30 cellular contexts compared by ENCODE assay signal in genomic region chr5:175319199-175319598, GRCh38.
"Had no signal": no experiment of that assay in that cellular context is flagged by ENCODE, and none has a peak within 500 bp of the region (broad histone marks: within the 10 kb centered on the region; RNA-seq: fewer than 3 reads in every experiment).

No MANE protein-coding gene starts in this region.

- H3K9me3 ChIP-seq: neutrophil, psoas muscle, right lobe of liver, sigmoid colon, suprapubic skin, testis, tibial artery, transverse colon, upper lobe of right lung, uterus had no signal

- H3K27ac Mint-ChIP-seq: naive thymus-derived CD8-positive, alpha-beta T cell; natural killer cell treated with Interleukin-12 subunit alpha and Interleukin-12 subunit beta and Interleukin-15 and Interleukin-18, amount 100 ng/mL, for 72 hours; nephron progenitor cell; progenitor cell of endocrine pancreas; stimulated activated memory B cell treated with anti-CD40 and anti-IgM and Interleukin-4, amounts not matched to agents 10 μg/mL and 1 μg/mL and 100 μg/mL, for 72 hours; stimulated activated naive CD8-positive, alpha-beta T cell treated with anti-CD3 and anti-CD28 coated beads, Interleukin-15, amount 100 ng/mL, for 72 hours; type B pancreatic cell had no signal

- H3K79me2 ChIP-seq: parathyroid adenoma had no signal

- DNase-seq: naive thymus-derived CD8-positive, alpha-beta T cell; nephron progenitor cell; nucleus accumbens; posterior cingulate gyrus; psoas muscle; right cardiac atrium; right lobe of liver; sigmoid colon; small intestine; stimulated activated CD4-positive, alpha-beta T cell treated with anti-CD3 and anti-CD28 coated beads, Interleukin-1b, Interleukin-23, amount 100 ng/mL, for 48 hours; stimulated activated CD4-positive, alpha-beta T cell treated with anti-CD3 and anti-CD28 coated beads, Interleukin-4, amount 100 ng/mL, for 1 hour; stimulated activated CD4-positive, alpha-beta T cell treated with anti-CD3 and anti-CD28 coated beads, Interleukin-4, amount 100 ng/mL, for 4 hours; stimulated activated CD8-positive, alpha-beta memory T cell treated with anti-CD3 and anti-CD28 coated beads, Interleukin-4, amount 100 ng/mL, for 48 hours; stimulated activated naive CD4-positive, alpha-beta T cell; stimulated activated naive CD8-positive, alpha-beta T cell treated with anti-CD3 and anti-CD28 coated beads, Interleukin-15, amount 100 ng/mL, for 72 hours; stimulated activated naive CD8-positive, alpha-beta T cell treated with anti-CD3 and anti-CD28 coated beads, Interleukin-15, Interleukin-2, amounts not matched to agents 100 U/mL and 50 U/mL, for 24 hours; substantia nigra; testis; tibial artery; transverse colon; upper lobe of right lung; uterus had no signal

- H3K4me3 Mint-ChIP-seq: naive thymus-derived CD8-positive, alpha-beta T cell; natural killer cell treated with Interleukin-12 subunit alpha and Interleukin-12 subunit beta and Interleukin-15 and Interleukin-18, amount 100 ng/mL, for 72 hours; nephron progenitor cell; neural crest cell; stimulated activated memory B cell treated with anti-CD40 and anti-IgM and Interleukin-4, amounts not matched to agents 10 μg/mL and 1 μg/mL and 100 μg/mL, for 72 hours; stimulated activated naive CD8-positive, alpha-beta T cell treated with anti-CD3 and anti-CD28 coated beads, Interleukin-15, amount 100 ng/mL, for 72 hours; type B pancreatic cell had no signal

- H3K27ac ChIP-seq: neutrophil, parathyroid adenoma, psoas muscle, right lobe of liver, sigmoid colon, suprapubic skin, testis, tibial artery, transverse colon, upper lobe of right lung, uterus had no signal

- H3K27me3 Mint-ChIP-seq: stimulated activated memory B cell treated with anti-CD40 and anti-IgM and Interleukin-4, amounts not matched to agents 10 μg/mL and 1 μg/mL and 100 μg/mL, for 72 hours had no signal

- H3K27me3 ChIP-seq: neutrophil, right lobe of liver, sigmoid colon, suprapubic skin, testis, transverse colon, upper lobe of right lung, uterus had no signal

- H3K4me1 Mint-ChIP-seq: naive thymus-derived CD8-positive, alpha-beta T cell; nephron progenitor cell; neural crest cell; stimulated activated memory B cell treated with anti-CD40 and anti-IgM and Interleukin-4, amounts not matched to agents 10 μg/mL and 1 μg/mL and 100 μg/mL, for 72 hours; stimulated activated naive CD8-positive, alpha-beta T cell treated with anti-CD3 and anti-CD28 coated beads, Interleukin-15, amount 100 ng/mL, for 72 hours had no signal

- H3K4me3 ChIP-seq: psoas muscle, right lobe of liver, sigmoid colon, suprapubic skin, testis, tibial artery, transverse colon, upper lobe of right lung, uterus had no signal

- FAIRE-seq: small intestine had no signal

- H2AFZ ChIP-seq: parathyroid adenoma had no signal

- H3K9me3 Mint-ChIP-seq: nephron progenitor cell; neural crest cell; stimulated activated memory B cell treated with anti-CD40 and anti-IgM and Interleukin-4, amounts not matched to agents 10 μg/mL and 1 μg/mL and 100 μg/mL, for 72 hours; type B pancreatic cell had no signal

- ATAC-seq: naive thymus-derived CD8-positive, alpha-beta T cell; natural killer cell treated with Interleukin-12 subunit alpha and Interleukin-12 subunit beta and Interleukin-15 and Interleukin-18, amount 100 ng/mL, for 72 hours; psoas muscle; right cardiac atrium; right lobe of liver; stimulated activated memory B cell treated with anti-CD40 and anti-IgM and Interleukin-4, amounts not matched to agents 10 μg/mL and 1 μg/mL and 100 μg/mL, for 72 hours; stimulated activated naive CD8-positive, alpha-beta T cell treated with anti-CD3 and anti-CD28 coated beads, Interleukin-15, amount 100 ng/mL, for 72 hours; stimulated activated naive CD8-positive, alpha-beta T cell treated with anti-CD3 and anti-CD28 coated beads, Interleukin-15, Interleukin-2, amounts not matched to agents 100 U/mL and 50 U/mL, for 24 hours; upper lobe of right lung had no signal

- H3K4me1 ChIP-seq: parathyroid adenoma, psoas muscle, right lobe of liver, sigmoid colon, suprapubic skin, testis, tibial artery, transverse colon, upper lobe of right lung, uterus had no signal

- H3K9ac ChIP-seq: parathyroid adenoma had no signal

- H3K36me3 Mint-ChIP-seq: naive thymus-derived CD8-positive, alpha-beta T cell; natural killer cell treated with Interleukin-12 subunit alpha and Interleukin-12 subunit beta and Interleukin-15 and Interleukin-18, amount 100 ng/mL, for 72 hours; stimulated activated memory B cell treated with anti-CD40 and anti-IgM and Interleukin-4, amounts not matched to agents 10 μg/mL and 1 μg/mL and 100 μg/mL, for 72 hours; type B pancreatic cell had no signal

- H3K36me3 ChIP-seq: neutrophil, right lobe of liver, sigmoid colon, suprapubic skin, tibial artery, transverse colon, upper lobe of right lung, uterus had no signal
